ENCODE assay signal across 20 cellular contexts in genomic region chr1:17742590-17742989, GRCh38. TPM values are rescaled to one million over a fixed set of nuclear protein-coding genes. Genes with fewer than 3 reads are reported as not detected.
A peak's percentile ranks its signal among the peaks of the same experiment; 100 is the strongest.
DNase-seq lines count a peak whose midpoint lies in the region.
"Had no signal": no experiment of that assay in that cellular context is flagged by ENCODE, and none has a peak within 500 bp of the region (broad histone marks: within the 10 kb centered on the region; RNA-seq: fewer than 3 reads in every experiment).

No MANE protein-coding gene starts in this region.

- H3K14ac ChIP-seq in mesenchymal stem cell (ENCODE audit: low read length in 2 of 2): no peak overlapping the region

- 78% methylated on average over 4 of the region's 5 CpGs for WGBS in mesenchymal stem cell

- H3K9me3 ChIP-seq in mesenchymal stem cell (ENCODE audit: control insufficient read depth, low read length): no peaks in the 10 kb centered on the region
- H3K9me3 ChIP-seq: adrenal gland, vagina had no signal

- CTCF ChIA-PET in activated CD4-positive, alpha-beta memory T cell treated with anti-CD3 and anti-CD28 coated beads, Interleukin-2, amount 10 ng/mL, durations not matched to agents 7 days and 5 days (lab: Charles Lee): no interaction called here

- no peaks in the 10 kb centered on the region for H3K4me1 Mint-ChIP-seq in activated CD4-positive, alpha-beta memory T cell treated with anti-CD3 and anti-CD28 coated beads, Interleukin-2, amount 10 ng/mL, durations not matched to agents 7 days and 5 days
- H3K4me1 Mint-ChIP-seq: stimulated activated naive CD8-positive, alpha-beta T cell treated with anti-CD3 and anti-CD28 coated beads, Interleukin-15, amount 100 ng/mL, for 72 hours had no signal

- H3K27ac ChIP-seq in mesenchymal stem cell (ENCODE audit: low read length, poor library complexity, severe bottlenecking): no peak overlapping the region
- H3K27ac ChIP-seq: adrenal gland, KMS-11, vagina had no signal

- no peaks in the 10 kb centered on the region for H3K4me1 ChIP-seq in mesenchymal stem cell (ENCODE audit: control insufficient read depth, insufficient read depth, low read depth, low read length)
- H3K4me1 ChIP-seq: adrenal gland, vagina had no signal

- no peak overlapping the region for H2BK12ac ChIP-seq in mesenchymal stem cell (ENCODE audit: low read length in 2 of 2)

- H3K4ac ChIP-seq in mesenchymal stem cell (ENCODE audit: low read depth in 1 of 2, low read length in 2 of 2): no peak overlapping the region

- peak; percentile 62 for DNase-seq in AG20443 (ENCODE audit: low spot score)
- peak; percentile 24 for DNase-seq in M059J (ENCODE audit: low read depth)
- DNase-seq in cerebellar cortex (ENCODE audit: low spot score): peak; percentile 25
- no peak for DNase-seq in mesenchymal stem cell
- no peak for DNase-seq in HPDE6-E6E7 (ENCODE audit: extremely low spot score)
- DNase-seq in NCI-H2227 (lab: John Stamatoyannopoulos, UW; ENCODE audit: unreplicated experiment): no peak
- no peak for DNase-seq in NCI-H345 treated with DMSO at 0.1 percent for 48 hours (lab: John Stamatoyannopoulos, UW; ENCODE audit: unreplicated experiment)
- no peak for DNase-seq in activated CD4-positive, alpha-beta memory T cell treated with anti-CD3 and anti-CD28 coated beads, Interleukin-2, amount 10 ng/mL, durations not matched to agents 7 days and 5 days
- DNase-seq: activated T-cell treated with anti-CD3 and anti-CD28 coated beads, Interleukin-2, amount 50 U/mL, for 4 hours; adrenal gland; GOT3; mesendoderm; NCI-H187; NCI-H748 treated with DMSO at 0.1 percent for 48 hours; stimulated activated naive CD8-positive, alpha-beta T cell treated with anti-CD3 and anti-CD28 coated beads, Interleukin-15, amount 100 ng/mL, for 72 hours; SW 1271 had no signal

- H3K4me2 ChIP-seq in mesenchymal stem cell (ENCODE audit: low read length, poor library complexity, severe bottlenecking): no peak overlapping the region
- H3K4me2 ChIP-seq: KMS-11 had no signal

- no peak overlapping the region for H4K91ac ChIP-seq in mesenchymal stem cell (ENCODE audit: low read length)

- no peak overlapping the region for H2BK5ac ChIP-seq in mesenchymal stem cell (ENCODE audit: low read depth, low read length, poor library complexity, severe bottlenecking)

- no peaks in the 10 kb centered on the region for H3K79me1 ChIP-seq in mesenchymal stem cell (replicated peaks; ENCODE audit: low read length, poor library complexity, severe bottlenecking)

- peak overlapping the region in 1 of 2 experiments; percentile 19 for H3K4me3 ChIP-seq in mesenchymal stem cell (ENCODE audit: insufficient read depth in 1 of 2, low read depth in 1 of 2, low read length in 2 of 2)
- H3K4me3 ChIP-seq: adrenal gland, vagina had no signal

- peak overlapping the region; percentile 68 for H3K9ac ChIP-seq in mesenchymal stem cell (ENCODE audit: low read length)
- H3K9ac ChIP-seq: KMS-11 had no signal

- no peak overlapping the region for H3K23ac ChIP-seq in mesenchymal stem cell (ENCODE audit: low read length in 2 of 2)

- H3K27me3 Mint-ChIP-seq in activated CD4-positive, alpha-beta memory T cell treated with anti-CD3 and anti-CD28 coated beads, Interleukin-2, amount 10 ng/mL, durations not matched to agents 7 days and 5 days: no peaks in the 10 kb centered on the region
- H3K27me3 Mint-ChIP-seq: stimulated activated naive CD8-positive, alpha-beta T cell treated with anti-CD3 and anti-CD28 coated beads, Interleukin-15, amount 100 ng/mL, for 72 hours had no signal

- no peak overlapping the region for H2BK120ac ChIP-seq in mesenchymal stem cell (ENCODE audit: low read depth, low read length)

- H3K9me3 Mint-ChIP-seq in activated CD4-positive, alpha-beta memory T cell treated with anti-CD3 and anti-CD28 coated beads, Interleukin-2, amount 10 ng/mL, durations not matched to agents 7 days and 5 days: no peaks in the 10 kb centered on the region
- H3K9me3 Mint-ChIP-seq: activated T-cell treated with anti-CD3 and anti-CD28 coated beads, Interleukin-2, amount 50 U/mL, for 4 hours; stimulated activated naive CD8-positive, alpha-beta T cell treated with anti-CD3 and anti-CD28 coated beads, Interleukin-15, amount 100 ng/mL, for 72 hours had no signal

- no peaks in the 10 kb centered on the region for H3K36me3 ChIP-seq in mesenchymal stem cell (ENCODE audit: control insufficient read depth in 1 of 2, insufficient read depth in 2 of 2, low read depth in 1 of 2, low read length in 2 of 2)
- H3K36me3 ChIP-seq: adrenal gland, vagina had no signal

- H3K18ac ChIP-seq in mesenchymal stem cell (ENCODE audit: low read depth in 1 of 2, low read length in 2 of 2): no peak overlapping the region

- no peak overlapping the region for H3K27ac Mint-ChIP-seq in activated CD4-positive, alpha-beta memory T cell treated with anti-CD3 and anti-CD28 coated beads, Interleukin-2, amount 10 ng/mL, durations not matched to agents 7 days and 5 days
- H3K27ac Mint-ChIP-seq: stimulated activated naive CD8-positive, alpha-beta T cell treated with anti-CD3 and anti-CD28 coated beads, Interleukin-15, amount 100 ng/mL, for 72 hours had no signal

- H3K4me3 Mint-ChIP-seq in activated CD4-positive, alpha-beta memory T cell treated with anti-CD3 and anti-CD28 coated beads, Interleukin-2, amount 10 ng/mL, durations not matched to agents 7 days and 5 days: no peak overlapping the region
- H3K4me3 Mint-ChIP-seq: activated T-cell treated with anti-CD3 and anti-CD28 coated beads, Interleukin-2, amount 50 U/mL, for 4 hours; stimulated activated naive CD8-positive, alpha-beta T cell treated with anti-CD3 and anti-CD28 coated beads, Interleukin-15, amount 100 ng/mL, for 72 hours had no signal

- H4K8ac ChIP-seq in mesenchymal stem cell (ENCODE audit: low read length): no peak overlapping the region

- POLR2A ChIA-PET in activated CD4-positive, alpha-beta memory T cell treated with anti-CD3 and anti-CD28 coated beads, Interleukin-2, amount 10 ng/mL, durations not matched to agents 7 days and 5 days (lab: Charles Lee): no interaction called here

- no peak overlapping the region for H2BK15ac ChIP-seq in mesenchymal stem cell (ENCODE audit: low read depth, poor library complexity, severe bottlenecking)

- H2AFZ ChIP-seq in mesenchymal stem cell (ENCODE audit: low read depth, low read length): no peak overlapping the region

- H2AK5ac ChIP-seq in mesenchymal stem cell (ENCODE audit: low read length, severe bottlenecking): no peak overlapping the region

- H3K36me3 Mint-ChIP-seq in activated CD4-positive, alpha-beta memory T cell treated with anti-CD3 and anti-CD28 coated beads, Interleukin-2, amount 10 ng/mL, durations not matched to agents 7 days and 5 days (ENCODE audit: low read depth): no peaks in the 10 kb centered on the region

- peaks cover 4 to 12% of the 10 kb centered on the region in 2 experiments for H3K27me3 ChIP-seq in mesenchymal stem cell (ENCODE audit: control insufficient read depth in 1 of 2, insufficient read depth in 1 of 2, low read length in 2 of 2)

RNA-seq across cellular contexts. Expression of gene ACTL8, which starts 12.5 kb away (rescaled TPM):
- 0.07 and 0.39 TPM in 2 replicates for total RNA-seq in M059J (2014; rRNA removed; shearing (Covaris generic))
- polyA plus RNA-seq in mesenchymal stem cell (2013, experiment 1 of 2): not detected
- not detected for polyA plus RNA-seq in mesenchymal stem cell (2013, experiment 2 of 2)
- not detected for total RNA-seq in activated CD4-positive, alpha-beta memory T cell treated with anti-CD3 and anti-CD28 coated beads, Interleukin-2, amount 10 ng/mL, durations not matched to agents 7 days and 5 days
- total RNA-seq: activated T-cell treated with anti-CD3 and anti-CD28 coated beads, Interleukin-2, amount 50 U/mL, for 4 hours; adrenal gland; renal cortical epithelial cell; vagina had no signal
- polyA plus RNA-seq: adrenal gland, neural cell had no signal

Comparison
In these comparisons a context has a peak if more than half of its experiments do, and no peak if none do; other contexts are left out.
1. DNase-seq: peak in AG20443 (single experiment), M059J (single experiment) and cerebellar cortex (single experiment); none in mesenchymal stem cell (single experiment), HPDE6-E6E7 (single experiment), NCI-H2227 (single experiment), NCI-H345 treated with DMSO at 0.1 percent for 48 hours (single experiment) and activated CD4-positive, alpha-beta memory T cell treated with anti-CD3 and anti-CD28 coated beads, Interleukin-2, amount 10 ng/mL, durations not matched to agents 7 days and 5 days (single experiment).